22 cellular contexts compared by ENCODE assay signal in the genomic region with DNA sequence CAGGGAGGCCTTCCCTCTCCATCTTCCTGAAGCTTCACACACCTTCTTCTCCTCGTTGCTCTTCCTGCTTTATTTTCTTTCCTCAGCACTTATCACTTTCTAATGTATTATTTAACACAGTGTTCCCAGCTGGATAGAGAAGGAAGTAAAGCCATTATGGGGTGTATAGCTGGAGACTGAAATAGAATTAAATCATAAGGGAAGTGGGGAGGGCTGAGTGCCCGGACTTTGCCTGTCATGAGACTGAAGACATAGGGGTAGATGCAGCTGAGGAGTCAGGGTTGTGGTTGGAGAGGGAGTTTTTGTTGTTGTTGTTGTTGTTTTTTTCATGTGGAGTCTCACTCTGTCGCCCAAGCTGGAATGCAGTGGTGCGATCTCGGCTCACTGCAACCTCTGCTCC.
DNase-seq lines count a peak whose midpoint lies in the region; ATAC-seq and TF ChIP-seq lines count a peak whose summit lies in the region.
"Had no signal": no experiment of that assay in that cellular context is flagged by ENCODE, and none has a peak within 500 bp of the region (broad histone marks: within the 10 kb centered on the region; RNA-seq: fewer than 3 reads in every experiment).

No MANE protein-coding gene starts in this region.

- peaks cover 11% of the 10 kb centered on the region for H3K36me3 Mint-ChIP-seq in Caco-2 (ENCODE audit: insufficient read depth, unreplicated experiment)

- intact Hi-C loops in Right ventricle myocardium inferior (cut with DNase I): no loop called here
- intact Hi-C loops in left ventricle myocardium inferior (cut with micrococcal nuclease): no loop called here
- intact Hi-C loops in Caco-2 (cut with micrococcal nuclease; ENCODE audit: unreplicated experiment): no loop called here

- DNase-seq in Right ventricle myocardium inferior (ENCODE audit: missing footprints) (no peak), left ventricle myocardium inferior (no peak), Caco-2 (no peak), left lobe of liver (ENCODE audit: low spot score) (no peak), islet precursor cell (no peak)
- no peak for DNase-seq in activated CD4-positive, CD25-positive, alpha-beta regulatory T cell (lab: John Stamatoyannopoulos, UW)
- DNase-seq: 8988T; ACHN; AML-193; BE2C; Calu3; CD4-positive, alpha-beta T cell; CD8-positive, alpha-beta memory T cell; DMS53; DMS79 treated with DMSO at 0.1 percent for 48 hours; GF-D8; H9 had no signal

- H3K27me3 ChIP-seq in left ventricle myocardium inferior (ENCODE audit: low read depth) (no peaks in the 10 kb centered on the region), Caco-2 (replicated peaks; ENCODE audit: control insufficient read depth, insufficient read depth, low read length) (no peaks in the 10 kb centered on the region)
- H3K27me3 ChIP-seq: BE2C; BLaER1 treated with 17β-estradiol and CSF1 and Interleukin-3, amounts not matched to agents 10 nM and 100 nM had no signal

- H3K4me3 Mint-ChIP-seq in Caco-2 (ENCODE audit: unreplicated experiment): no peak overlapping the region
- H3K4me3 Mint-ChIP-seq: CD14-positive monocyte; CD4-positive, alpha-beta T cell; CD8-positive, alpha-beta memory T cell; GM23338; H9 had no signal

- H3K27me3 Mint-ChIP-seq in Caco-2 (ENCODE audit: insufficient read depth, unreplicated experiment): no peaks in the 10 kb centered on the region
- H3K27me3 Mint-ChIP-seq: CD4-positive, alpha-beta T cell; CD8-positive, alpha-beta memory T cell had no signal

- peaks cover 25% of the 10 kb centered on the region for H3K9me3 ChIP-seq in left ventricle myocardium inferior (replicated peaks)
- peaks cover 7% of the 10 kb centered on the region for H3K9me3 ChIP-seq in Caco-2
- H3K9me3 ChIP-seq: BE2C had no signal

- no TSS peak for BruUV-seq in Caco-2 (replicated peaks; lab: Mats Ljungman, UMichigan)

- CTCF ChIA-PET in Caco-2 (lab: Charles Lee): interaction anchor here (0.8 kb wide), 1 partner anchor 14 kb away, joined by 3 read pairs; no protein-coding TSS in a partner anchor

- H3K4me1 ChIP-seq in left ventricle myocardium inferior: no peaks in the 10 kb centered on the region
- peaks cover 16% of the 10 kb centered on the region; the same call in 1 of the 2 replicates for H3K4me1 ChIP-seq in Caco-2
- H3K4me1 ChIP-seq: A549, BE2C had no signal

- POLR2A ChIA-PET in Caco-2 (lab: Charles Lee): no interaction called here

- H3K27ac ChIP-seq in left ventricle myocardium inferior (replicated peaks): no peak overlapping the region
- H3K27ac ChIP-seq: A549 had no signal

- H3K36me3 ChIP-seq in left ventricle myocardium inferior (peaks cover 8% of the 10 kb centered on the region), Caco-2 (ENCODE audit: control insufficient read depth, insufficient read depth, low read length) (no peaks in the 10 kb centered on the region; the same call in 1 of the 2 replicates)
- H3K36me3 ChIP-seq: BE2C had no signal

- ATAC-seq in Right ventricle myocardium inferior (peak; percentile 44), left lobe of liver (peak; percentile 28)
- ATAC-seq: A549, GM23338, HCT116 had no signal

- H3K4me3 ChIP-seq in left ventricle myocardium inferior: no peak overlapping the region
- no peak overlapping the region for H3K4me3 ChIP-seq in Caco-2 (ENCODE audit: low read depth, low read length)
- H3K4me3 ChIP-seq: A549; BLaER1 treated with 17β-estradiol and CSF1 and Interleukin-3, amounts not matched to agents 10 nM and 100 nM; GM23338 had no signal

- H3K27ac Mint-ChIP-seq in Caco-2 (ENCODE audit: unreplicated experiment): peak overlapping the region; percentile 22
- H3K27ac Mint-ChIP-seq: CD4-positive, alpha-beta T cell; GM23338; H9 had no signal

- no peaks in the 10 kb centered on the region for H3K9me3 Mint-ChIP-seq in Caco-2 (ENCODE audit: unreplicated experiment)

- peaks cover 7% of the 10 kb centered on the region for H3K4me1 Mint-ChIP-seq in Caco-2 (ENCODE audit: low read depth, unreplicated experiment)
- H3K4me1 Mint-ChIP-seq: CD14-positive monocyte, GM23338 had no signal

- TF ChIP-seq CTCF in left ventricle myocardium inferior (IDR thresholded peaks at IDR 0.05; ENCODE audit: borderline replicate concordance) (no peak), Caco-2 (IDR thresholded peaks at IDR 0.05; ENCODE audit: insufficient read depth in 1 of 2, low read depth in 1 of 2, low read length in 1 of 2, severe bottlenecking in 1 of 2, unreplicated experiment in 1 of 2) (no peak)
